Comparison of ENCODE assay signal across 8 cellular contexts in the genomic region with DNA sequence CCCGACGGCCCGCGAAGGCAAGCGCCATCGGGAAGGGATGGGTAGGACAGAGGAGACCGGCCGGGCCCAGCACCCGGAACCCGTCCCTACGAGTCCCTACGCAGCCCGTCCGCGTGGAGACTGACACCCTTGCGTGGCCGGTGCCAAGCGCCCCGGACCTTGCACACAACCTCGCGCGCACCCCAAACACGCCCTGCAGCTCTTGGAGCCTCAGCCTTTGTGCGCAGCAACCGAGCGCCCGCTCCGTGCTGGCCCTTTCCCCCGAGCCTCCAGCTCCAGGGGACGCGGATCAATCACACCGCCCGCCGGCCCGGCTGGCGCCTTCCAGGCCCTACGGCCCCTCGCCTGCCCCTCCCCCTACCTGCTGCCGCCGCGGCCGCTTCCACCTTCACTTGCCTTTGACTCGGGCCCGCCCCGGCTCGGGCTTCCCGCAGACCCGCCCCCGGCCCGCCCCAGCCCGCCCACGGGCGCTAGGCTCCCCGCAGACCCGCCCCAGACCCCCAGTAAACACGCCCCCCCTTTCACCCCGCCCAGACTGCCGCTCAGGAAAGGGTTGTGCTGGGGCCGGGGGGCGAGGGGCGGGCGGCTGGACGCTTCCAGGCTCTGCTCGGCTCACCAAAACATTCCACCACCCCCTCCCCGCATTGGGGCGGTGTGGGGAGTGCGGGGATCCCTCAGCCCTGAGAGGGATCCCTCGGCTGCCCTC. TPM values are rescaled to one million over a fixed set of nuclear protein-coding genes. Genes with fewer than 3 reads are reported as not detected.
DNase-seq lines count a peak whose midpoint lies in the region; ATAC-seq and TF ChIP-seq lines count a peak whose summit lies in the region.

A gene (minus strand): TSS at position 394 of the 706 bp plus-strand sequence. CDS start 1,746 bp downstream, outside the sequence.

- H3K79me2 ChIP-seq in MM.1S (ENCODE audit: low read length), result no peaks in the 10 kb centered on the region

- H3K9ac ChIP-seq in MM.1S (ENCODE audit: low read length), result peak within 1 kb of the TSS; percentile 34; the same call in 1 of the 2 replicates

- H3K4me3 ChIP-seq in MM.1S (ENCODE audit: low read length), result peak within 1 kb of the TSS; percentile 63

- no peaks in the 10 kb centered on the region for H3K36me3 ChIP-seq in MM.1S (replicated peaks; ENCODE audit: insufficient read depth, low read length)

- ATAC-seq in GM18867 (IDR thresholded peaks at IDR 0.05; ENCODE audit: unreplicated experiment), result no peak
- ATAC-seq in GM18870 (IDR thresholded peaks at IDR 0.05; ENCODE audit: unreplicated experiment), result no peak

- no peaks in the 10 kb centered on the region for H3K27me3 ChIP-seq in MM.1S (replicated peaks; ENCODE audit: insufficient read depth, low read length)

- H3K4me2 ChIP-seq in MM.1S (ENCODE audit: low read depth, low read length), result peak within 1 kb of the TSS; percentile 79

- DNase-seq in Daoy (ENCODE audit: low read depth) (peak; percentile 70), MM.1S (peak; percentile 49), caudate nucleus (lab: John Stamatoyannopoulos, UW) (peak in 54 of 61 donors; percentile 48 to 86 (median 74)), kidney tubule cell (ENCODE audit: low spot score) (peak; percentile 20)
- peak; percentile 61 for DNase-seq in activated CD4-positive, alpha-beta T cell treated with anti-CD3 and anti-CD28 coated beads for 1 hour
- DNase-seq in stimulated activated CD4-positive, alpha-beta T cell treated with anti-CD3 and anti-CD28 coated beads, Interleukin-15, amount 100 ng/mL, for 48 hours (ENCODE audit: low read depth in 2 of 2), result peak; percentile 19 to 45

- H3K27ac ChIP-seq in MM.1S (ENCODE audit: low read length), result no peak within 1 kb of the TSS
- peak within 1 kb of the TSS; percentile 99 for H3K27ac ChIP-seq in caudate nucleus (ENCODE audit: low read depth, low read length)

- H2AFZ ChIP-seq in MM.1S (ENCODE audit: low read length), result peak within 1 kb of the TSS; percentile 67

- no peaks in the 10 kb centered on the region for H3K9me3 ChIP-seq in MM.1S (replicated peaks; ENCODE audit: insufficient read depth, low read length)

- H3F3A ChIP-seq in MM.1S (ENCODE audit: insufficient read depth, low read length), result no peaks in the 10 kb centered on the region

- no peaks in the 10 kb centered on the region for H3K9me2 ChIP-seq in MM.1S (replicated peaks; ENCODE audit: insufficient read depth, low read length)

- no peak for TF ChIP-seq CTCF in MM.1S (IDR thresholded peaks at IDR 0.05; ENCODE audit: low read length)

- no peaks in the 10 kb centered on the region for H4K20me1 ChIP-seq in MM.1S (ENCODE audit: insufficient read depth, low read length)

- H3K4me1 ChIP-seq in MM.1S (ENCODE audit: low read length), result no peaks in the 10 kb centered on the region

RNA-seq across cellular contexts. Expression of the gene that starts here (rescaled TPM):
- 6.3 and 22.7 TPM in 2 replicates for total RNA-seq in Daoy (2014; rRNA removed; shearing (Covaris generic))

Comparison
In these comparisons a context has a peak if more than half of its experiments do, and no peak if none do; other contexts are left out.
1. DNase-seq: peak in every context shown above with its lines; median percentile 74 in caudate nucleus; 70 in Daoy; 61 in activated CD4-positive, alpha-beta T cell treated with anti-CD3 and anti-CD28 coated beads for 1 hour; 49 in MM.1S; 32 in stimulated activated CD4-positive, alpha-beta T cell treated with anti-CD3 and anti-CD28 coated beads, Interleukin-15, amount 100 ng/mL, for 48 hours; 20 in kidney tubule cell.